ENCODE assay signal across 8 cellular contexts in genomic region chr14:91377700-91378652, GRCh38. TPM values are rescaled to one million over a fixed set of nuclear protein-coding genes. Genes with fewer than 3 reads are reported as not detected.
DNase-seq lines count a peak whose midpoint lies in the region; ATAC-seq and TF ChIP-seq lines count a peak whose summit lies in the region.

No MANE protein-coding gene starts in this region.

- intact Hi-C loops in vagina (cut with DNase I): no loop called here

- H3K4me3 ChIP-seq in SK-N-MC (peak overlapping the region; percentile 22; the same call in 1 of the 2 replicates), gastroesophageal sphincter (no peak overlapping the region), vagina (no peak overlapping the region)

- H3K27me3 ChIP-seq in gastroesophageal sphincter (no peaks in the 10 kb centered on the region), vagina (no peaks in the 10 kb centered on the region)

- TF ChIP-seq CTCF in gastroesophageal sphincter (IDR thresholded peaks at IDR 0.05): no peak
- no peak for TF ChIP-seq CTCF in vagina (IDR thresholded peaks at IDR 0.05)

- ATAC-seq in gastroesophageal sphincter (peak; percentile 22), GM18502 (IDR thresholded peaks at IDR 0.05; ENCODE audit: poor library complexity, unreplicated experiment) (no peak), HG02798 (IDR thresholded peaks at IDR 0.05; ENCODE audit: poor library complexity, unreplicated experiment) (no peak)

- no peaks in the 10 kb centered on the region for H3K36me3 ChIP-seq in SK-N-MC (ENCODE audit: insufficient read depth, low read length)
- no peaks in the 10 kb centered on the region for H3K36me3 ChIP-seq in gastroesophageal sphincter
- no peaks in the 10 kb centered on the region for H3K36me3 ChIP-seq in vagina

- peak; percentile 69 for DNase-seq in stimulated activated naive CD4-positive, alpha-beta T cell treated with Interleukin-2 at 50 U/mL for 16 hours (lab: John Stamatoyannopoulos, UW)
- no peak for DNase-seq in stimulated activated naive CD4-positive, alpha-beta T cell (lab: John Stamatoyannopoulos, UW)
- DNase-seq in SK-N-MC (ENCODE audit: low read depth, low spot score): no peak
- DNase-seq in effector CD4-positive, alpha-beta T cell: no peak
- no peak for DNase-seq in vagina (ENCODE audit: extremely low spot score in 2 of 2)

- no peak for TF ChIP-seq POLR2A in gastroesophageal sphincter (IDR thresholded peaks at IDR 0.05)
- TF ChIP-seq POLR2A in vagina (IDR thresholded peaks at IDR 0.05): no peak

- H3K27ac ChIP-seq in SK-N-MC: 0 out of 2 replicates have a peak overlapping the region, but pooled peaks have one; percentile 13
- H3K27ac ChIP-seq in gastroesophageal sphincter: no peak overlapping the region
- no peak overlapping the region for H3K27ac ChIP-seq in vagina

- H3K4me1 ChIP-seq in gastroesophageal sphincter: peaks cover 0 to 47% (median 0%) of the 10 kb centered on the region in 3 donors
- peaks cover 78% of the 10 kb centered on the region for H3K4me1 ChIP-seq in vagina

- H3K9me3 ChIP-seq in SK-N-MC (ENCODE audit: low read depth, low read length): no peaks in the 10 kb centered on the region
- H3K9me3 ChIP-seq in gastroesophageal sphincter: no peaks in the 10 kb centered on the region
- no peaks in the 10 kb centered on the region for H3K9me3 ChIP-seq in vagina

- no peak for TF ChIP-seq EP300 in gastroesophageal sphincter (IDR thresholded peaks at IDR 0.05)

- 76 to 90% methylated on average over 5 to 7 of the region's 15 CpGs for WGBS in gastroesophageal sphincter (ENCODE audit: low coverage in 1 of 2), 2 donors

- H3K9ac ChIP-seq in SK-N-MC (ENCODE audit: insufficient read length): no peak overlapping the region

RNA-seq across cellular contexts. Expression of gene CCDC88C, which starts 39.6 kb away (rescaled TPM):
- total RNA-seq in gastroesophageal sphincter (10 to 100 TPM in 1 of 4 donors, 1 to 10 TPM in 3; 2.0 to 10.1 (median 4.9) TPM), vagina (42.2 TPM)
